8 cellular contexts compared by ENCODE assay signal in the genomic region with DNA sequence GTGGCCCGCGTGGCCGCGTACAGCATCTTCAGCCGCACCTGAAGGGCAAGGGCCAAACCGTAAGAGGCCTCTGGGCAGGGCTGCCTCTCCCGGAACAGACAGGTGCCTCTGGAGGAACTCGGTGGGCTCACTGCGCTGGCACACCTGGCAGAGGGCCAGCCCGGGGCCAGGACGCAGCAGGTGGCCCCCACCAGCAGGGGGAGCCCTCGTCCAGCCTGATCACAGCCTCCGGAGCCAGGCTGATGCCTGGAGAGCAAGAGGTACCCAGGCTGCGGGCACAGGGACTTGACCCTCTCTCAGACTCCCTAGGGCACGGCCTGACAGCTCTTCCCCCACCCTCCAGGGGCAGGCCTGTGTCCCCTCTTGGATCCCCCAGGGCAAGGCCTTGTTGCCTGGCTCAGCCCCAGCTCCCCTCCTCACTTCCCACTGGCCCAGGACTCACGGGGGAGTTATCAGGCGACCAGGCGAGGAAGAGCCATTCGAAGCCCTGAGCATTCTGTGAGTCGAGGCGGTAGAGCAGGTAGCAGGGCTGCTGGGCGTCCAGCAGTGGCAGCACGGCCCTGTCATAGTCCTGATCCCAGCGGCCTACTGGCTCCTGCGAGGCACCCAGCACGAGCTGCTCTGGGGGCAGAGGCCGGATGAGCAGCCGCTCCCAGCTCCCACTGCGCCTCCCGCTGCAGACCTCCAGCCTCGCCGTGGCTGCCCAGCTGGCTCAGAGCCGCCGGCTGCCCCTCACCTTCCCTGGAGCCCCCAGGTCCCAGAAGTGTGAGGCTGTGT. TPM values are rescaled to one million over a fixed set of nuclear protein-coding genes. Genes with fewer than 3 reads are reported as not detected.
DNase-seq lines count a peak whose midpoint lies in the region; ATAC-seq lines count a peak whose summit lies in the region.

No MANE protein-coding gene starts in this region.

- H3K27ac Mint-ChIP-seq in naive thymus-derived CD4-positive, alpha-beta T cell = peak overlapping the region; percentile 15 to 88 (median 80)
- H3K27ac Mint-ChIP-seq in stimulated activated memory B cell treated with anti-CD40 and anti-IgM and Interleukin-4, amounts not matched to agents 10 μg/mL and 1 μg/mL and 100 μg/mL, for 72 hours = peak overlapping the region; percentile 59

- no peaks in the 10 kb centered on the region for H3K9me3 Mint-ChIP-seq in naive thymus-derived CD4-positive, alpha-beta T cell
- no peaks in the 10 kb centered on the region for H3K9me3 Mint-ChIP-seq in stimulated activated memory B cell treated with anti-CD40 and anti-IgM and Interleukin-4, amounts not matched to agents 10 μg/mL and 1 μg/mL and 100 μg/mL, for 72 hours

- H3K4me1 Mint-ChIP-seq in naive thymus-derived CD4-positive, alpha-beta T cell = peaks cover 40 to 63% (median 58%) of the 10 kb centered on the region in 7 donors
- H3K4me1 Mint-ChIP-seq in stimulated activated memory B cell treated with anti-CD40 and anti-IgM and Interleukin-4, amounts not matched to agents 10 μg/mL and 1 μg/mL and 100 μg/mL, for 72 hours = peaks cover 77% of the 10 kb centered on the region

- CTCF ChIA-PET in naive thymus-derived CD4-positive, alpha-beta T cell (lab: Charles Lee) = interaction anchor here (0.6 to 5.8 kb wide), 26 partner anchors 9 to 227 kb away, joined by 3 to 92 read pairs (median 5); a partner anchor contains a TSS

- no peaks in the 10 kb centered on the region for H3K9me3 ChIP-seq in naive thymus-derived CD4-positive, alpha-beta T cell (ENCODE audit: control insufficient read depth in 2 of 3, low read length in 3 of 3)

- H3K36me3 Mint-ChIP-seq in naive thymus-derived CD4-positive, alpha-beta T cell = peaks cover 0 to 19% (median 6%) of the 10 kb centered on the region in 5 donors
- H3K36me3 Mint-ChIP-seq in stimulated activated memory B cell treated with anti-CD40 and anti-IgM and Interleukin-4, amounts not matched to agents 10 μg/mL and 1 μg/mL and 100 μg/mL, for 72 hours = peaks cover 41% of the 10 kb centered on the region

- no peak overlapping the region for H3K4me3 ChIP-seq in naive thymus-derived CD4-positive, alpha-beta T cell (ENCODE audit: low read length)

- POLR2A ChIA-PET in naive thymus-derived CD4-positive, alpha-beta T cell (lab: Charles Lee) = interaction anchor here (0.6 to 46.3 kb wide), 11 partner anchors 9 to 217 kb away, joined by 3 to 1418 read pairs (median 3); a partner anchor contains a TSS

- H3K4me3 Mint-ChIP-seq in naive thymus-derived CD4-positive, alpha-beta T cell = peak overlapping the region; percentile 20 to 69 (median 53)
- H3K4me3 Mint-ChIP-seq in stimulated activated memory B cell treated with anti-CD40 and anti-IgM and Interleukin-4, amounts not matched to agents 10 μg/mL and 1 μg/mL and 100 μg/mL, for 72 hours = no peak overlapping the region

- H3K27ac ChIP-seq in naive thymus-derived CD4-positive, alpha-beta T cell (ENCODE audit: low read depth, low read length) = peak overlapping the region; percentile 42

- ATAC-seq in naive thymus-derived CD4-positive, alpha-beta T cell = peak; percentile 91
- peak; percentile 84 for ATAC-seq in stimulated activated memory B cell treated with anti-CD40 and anti-IgM and Interleukin-4, amounts not matched to agents 10 μg/mL and 1 μg/mL and 100 μg/mL, for 72 hours

- H3K27me3 Mint-ChIP-seq in naive thymus-derived CD4-positive, alpha-beta T cell = no peaks in the 10 kb centered on the region
- H3K27me3 Mint-ChIP-seq in stimulated activated memory B cell treated with anti-CD40 and anti-IgM and Interleukin-4, amounts not matched to agents 10 μg/mL and 1 μg/mL and 100 μg/mL, for 72 hours = no peaks in the 10 kb centered on the region

- DNase-seq in SHP77 (lab: John Stamatoyannopoulos, UW) = peak; percentile 28 to 64
- no peak for DNase-seq in SHP77 treated with DMSO at 0.1 percent for 48 hours (lab: John Stamatoyannopoulos, UW)
- peak; percentile 27 for DNase-seq in NCI-H2171 (lab: John Stamatoyannopoulos, UW)
- DNase-seq in activated CD4-positive, alpha-beta T cell treated with anti-CD3 and anti-CD28 coated beads, Interleukin-2, amount 50 U/mL, for 48 hours = peak; percentile 93
- peak; percentile 77 for DNase-seq in ecto neural progenitor cell (ENCODE audit: low spot score)
- DNase-seq in naive thymus-derived CD4-positive, alpha-beta T cell = peak; percentile 77 to 96 (median 88)
- DNase-seq in DMS79 (lab: John Stamatoyannopoulos, UW) = no peak

- intact Hi-C loops in naive thymus-derived CD4-positive, alpha-beta T cell (cut with micrococcal nuclease) = loop anchor here (1.0 kb wide), 4 partner anchors 8 to 216 kb away; a partner anchor contains a TSS

- peaks cover 22 to 35% of the 10 kb centered on the region in 2 donors for H3K4me1 ChIP-seq in naive thymus-derived CD4-positive, alpha-beta T cell (ENCODE audit: control insufficient read depth in 2 of 2, insufficient read depth in 2 of 2, low read length in 2 of 2)

- H3K36me3 ChIP-seq in naive thymus-derived CD4-positive, alpha-beta T cell (ENCODE audit: control insufficient read depth in 2 of 3, insufficient read depth in 3 of 3, low read length in 3 of 3) = peaks cover 5 to 72% (median 32%) of the 10 kb centered on the region in 3 experiments

- no peaks in the 10 kb centered on the region for H3K27me3 ChIP-seq in naive thymus-derived CD4-positive, alpha-beta T cell (ENCODE audit: control insufficient read depth in 2 of 2, insufficient read depth in 2 of 2, low read length in 2 of 2)

RNA-seq across cellular contexts. Expression of a gene that starts 6.2 kb away (rescaled TPM):
- 1 to 10 TPM in 3 of 5 experiments, under 1 TPM in 2; 0.27 to 2.5 (median 1.6) TPM for total RNA-seq in naive thymus-derived CD4-positive, alpha-beta T cell
- under 1 TPM in 1 of 2 donors, not detected in 1; 0.16 TPM for polyA plus RNA-seq in naive thymus-derived CD4-positive, alpha-beta T cell

RNA-seq across cellular contexts. Expression of a gene that starts 7.3 kb away (rescaled TPM):
- 100 to 1,000 TPM in 1 of 5 experiments, 10 to 100 TPM in 4; 38.7 to 110 (median 63.7) TPM for total RNA-seq in naive thymus-derived CD4-positive, alpha-beta T cell
- 100 to 1,000 TPM; 104 to 147 TPM for polyA plus RNA-seq in naive thymus-derived CD4-positive, alpha-beta T cell

RNA-seq across cellular contexts. Expression of a gene that starts 13.9 kb away (rescaled TPM):
- 10 to 100 TPM; 55.8 to 81.0 (median 74.5) TPM for total RNA-seq in naive thymus-derived CD4-positive, alpha-beta T cell
- 100 to 1,000 TPM in 1 of 2 donors, 10 to 100 TPM in 1; 68.8 to 135 TPM for polyA plus RNA-seq in naive thymus-derived CD4-positive, alpha-beta T cell

RNA-seq across cellular contexts. Expression of a gene that starts 33.7 kb away (rescaled TPM):
- 10 to 100 TPM; 12.6 to 74.3 (median 27.4) TPM for total RNA-seq in naive thymus-derived CD4-positive, alpha-beta T cell
- 10 to 100 TPM; 18.7 to 37.6 TPM for polyA plus RNA-seq in naive thymus-derived CD4-positive, alpha-beta T cell

RNA-seq across cellular contexts. Expression of a gene that starts 46.8 kb away (rescaled TPM):
- total RNA-seq in naive thymus-derived CD4-positive, alpha-beta T cell = 100 to 1,000 TPM; 112 to 161 (median 135) TPM
- 100 to 1,000 TPM; 127 to 181 TPM for polyA plus RNA-seq in naive thymus-derived CD4-positive, alpha-beta T cell

Comparison
In these comparisons a context has a peak if more than half of its experiments do, and no peak if none do; other contexts are left out.
1. DNase-seq: peak in SHP77 (2 of 2), NCI-H2171 (single experiment), activated CD4-positive, alpha-beta T cell treated with anti-CD3 and anti-CD28 coated beads, Interleukin-2, amount 50 U/mL, for 48 hours (2 of 2), ecto neural progenitor cell (single experiment) and naive thymus-derived CD4-positive, alpha-beta T cell (9 of 9); none in SHP77 treated with DMSO at 0.1 percent for 48 hours (single experiment) and DMS79 (single experiment).